Comparison of ENCODE assay signal across 8 cellular contexts in the genomic region with DNA sequence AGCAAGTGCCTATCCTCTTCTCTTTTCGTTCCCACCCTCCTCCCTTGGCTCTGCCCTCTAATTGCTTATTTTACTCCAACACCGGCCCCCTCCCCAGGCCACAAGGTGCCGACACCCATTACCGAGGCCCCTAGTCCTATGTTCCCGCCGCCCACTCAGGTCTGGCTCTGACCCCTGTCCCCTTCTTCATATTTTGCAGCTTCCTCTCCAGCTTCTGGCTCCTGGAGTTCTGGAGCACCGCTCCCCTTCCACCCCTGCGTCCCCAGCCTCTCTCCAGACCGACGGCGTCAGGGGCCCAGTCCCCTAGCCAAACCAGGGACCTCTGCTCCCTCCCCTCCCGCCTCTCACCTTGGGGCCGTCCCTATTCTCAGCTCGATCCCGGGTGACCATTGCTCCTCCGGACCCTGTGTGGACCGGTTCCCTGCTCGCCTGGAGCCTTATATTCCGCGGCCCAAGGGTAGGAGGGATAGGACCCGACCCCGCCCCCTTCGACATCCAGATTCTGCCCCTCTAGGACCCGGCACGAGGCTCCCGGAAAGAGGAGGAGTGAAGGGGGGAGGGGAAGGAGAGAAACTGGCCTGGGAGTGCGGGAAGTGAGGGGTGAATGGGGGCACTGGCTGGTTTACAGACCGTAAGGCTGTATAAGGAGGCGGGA. TPM values are rescaled to one million over a fixed set of nuclear protein-coding genes. Genes with fewer than 3 reads are reported as not detected.
DNase-seq lines count a peak whose midpoint lies in the region; ATAC-seq and TF ChIP-seq lines count a peak whose summit lies in the region.

A gene (minus strand): TSS at position 412 of the 655 bp plus-strand sequence. CDS start 22 bp downstream, at position 390.

- ATAC-seq in Right ventricle myocardium inferior (no peak), T-helper 17 cell (no peak), HG02840 (IDR thresholded peaks at IDR 0.05; ENCODE audit: low FRiP score, unreplicated experiment) (no peak)
- no peak for ATAC-seq in stimulated activated naive B cell treated with anti-CD40 and anti-IgM and Interleukin-4, amounts not matched to agents 10 μg/mL and 1 μg/mL and 100 μg/mL, for 72 hours (replicated peaks)

- peak within 1 kb of the TSS; percentile 34 for H2AFZ ChIP-seq in hepatocyte

- no peaks in the 10 kb centered on the region for H3K79me2 ChIP-seq in hepatocyte

- H3K4me1 ChIP-seq in right atrium auricular region: peaks cover 0 to 69% of the 10 kb centered on the region in 2 donors
- H3K4me1 ChIP-seq in hepatocyte (ENCODE audit: insufficient read depth): peaks cover 35% of the 10 kb centered on the region

- H3K27me3 Mint-ChIP-seq in T-helper 17 cell: peaks cover 45% of the 10 kb centered on the region
- H3K27me3 Mint-ChIP-seq in stimulated activated naive B cell treated with anti-CD40 and anti-IgM and Interleukin-4, amounts not matched to agents 10 μg/mL and 1 μg/mL and 100 μg/mL, for 72 hours: peaks cover 46 to 61% of the 10 kb centered on the region in 2 donors

- WGBS in hepatocyte (ENCODE audit: low lambda C conversion rate, missing lambda C conversion rate): 1% methylated on average over 29 of the region's 29 CpGs

- H3K27ac ChIP-seq in right atrium auricular region (peak within 1 kb of the TSS; percentile 46 to 71), hepatocyte (no peak within 1 kb of the TSS)

- H4K20me1 ChIP-seq in hepatocyte (ENCODE audit: insufficient read depth, poor library complexity, severe bottlenecking): no peaks in the 10 kb centered on the region

- peaks cover 64% of the 10 kb centered on the region for H3K4me1 Mint-ChIP-seq in T-helper 17 cell
- peaks cover 60 to 76% of the 10 kb centered on the region in 2 donors for H3K4me1 Mint-ChIP-seq in stimulated activated naive B cell treated with anti-CD40 and anti-IgM and Interleukin-4, amounts not matched to agents 10 μg/mL and 1 μg/mL and 100 μg/mL, for 72 hours

- H3K4me3 ChIP-seq in right atrium auricular region (peak within 1 kb of the TSS; percentile 38 to 63), hepatocyte (peak within 1 kb of the TSS; percentile 37)

- H3K4me2 ChIP-seq in hepatocyte: peak within 1 kb of the TSS; percentile 88

- intact Hi-C loops in Right ventricle myocardium inferior (cut with DNase I): no loop called here

- peak within 1 kb of the TSS; percentile 97 for H3K4me3 Mint-ChIP-seq in T-helper 17 cell
- H3K4me3 Mint-ChIP-seq in stimulated activated naive B cell treated with anti-CD40 and anti-IgM and Interleukin-4, amounts not matched to agents 10 μg/mL and 1 μg/mL and 100 μg/mL, for 72 hours: peak within 1 kb of the TSS; percentile 87 to 89

- H3K36me3 Mint-ChIP-seq in T-helper 17 cell (ENCODE audit: low read depth): peaks cover 5% of the 10 kb centered on the region
- H3K36me3 Mint-ChIP-seq in stimulated activated naive B cell treated with anti-CD40 and anti-IgM and Interleukin-4, amounts not matched to agents 10 μg/mL and 1 μg/mL and 100 μg/mL, for 72 hours: peaks cover 11 to 26% of the 10 kb centered on the region in 2 donors

- TF ChIP-seq CTCF in right atrium auricular region (IDR thresholded peaks at IDR 0.05): no peak
- no peak for TF ChIP-seq CTCF in hepatocyte (IDR thresholded peaks at IDR 0.05; ENCODE audit: poor library complexity)
- TF ChIP-seq CTCF in GM10266 (IDR thresholded peaks at IDR 0.05; ENCODE audit: control insufficient read depth, insufficient read depth, low read depth, missing control alignments): no peak

- peak within 1 kb of the TSS; percentile 99 for H3K27ac Mint-ChIP-seq in T-helper 17 cell
- H3K27ac Mint-ChIP-seq in stimulated activated naive B cell treated with anti-CD40 and anti-IgM and Interleukin-4, amounts not matched to agents 10 μg/mL and 1 μg/mL and 100 μg/mL, for 72 hours: peak within 1 kb of the TSS; percentile 100

- H3K9me3 Mint-ChIP-seq in stimulated activated naive B cell treated with anti-CD40 and anti-IgM and Interleukin-4, amounts not matched to agents 10 μg/mL and 1 μg/mL and 100 μg/mL, for 72 hours: no peaks in the 10 kb centered on the region

- DNase-seq in right atrium auricular region (ENCODE audit: low spot score): no peak
- DNase-seq in Right ventricle myocardium inferior (ENCODE audit: missing footprints): no peak
- no peak for DNase-seq in T-helper 17 cell
- DNase-seq in hepatocyte (ENCODE audit: low spot score): peak; percentile 61
- DNase-seq in stimulated activated naive B cell treated with anti-CD40 and anti-IgM and Interleukin-4, amounts not matched to agents 10 μg/mL and 1 μg/mL and 100 μg/mL, for 72 hours: no peak
- no peak for DNase-seq in GM10266 (ENCODE audit: extremely low spot score)
- no peak for DNase-seq in H4 (ENCODE audit: low spot score)

- H3K9me3 ChIP-seq in right atrium auricular region: no peaks in the 10 kb centered on the region
- H3K9me3 ChIP-seq in T-helper 17 cell (ENCODE audit: control insufficient read depth, low read length, poor library complexity, severe bottlenecking): no peaks in the 10 kb centered on the region
- no peaks in the 10 kb centered on the region for H3K9me3 ChIP-seq in hepatocyte (ENCODE audit: low read depth)

- H3K36me3 ChIP-seq in right atrium auricular region (no peaks in the 10 kb centered on the region), hepatocyte (replicated peaks; ENCODE audit: insufficient read depth, low read depth) (no peaks in the 10 kb centered on the region)

- no peaks in the 10 kb centered on the region for H3K9me2 ChIP-seq in hepatocyte (replicated peaks; ENCODE audit: insufficient read depth)

- H3K27me3 ChIP-seq in right atrium auricular region (no peaks in the 10 kb centered on the region), hepatocyte (peaks cover 29% of the 10 kb centered on the region)

RNA-seq across cellular contexts. Expression of the gene that starts here (rescaled TPM):
- total RNA-seq in right atrium auricular region (not detected), Right ventricle myocardium inferior (not detected), T-helper 17 cell (not detected), hepatocyte (not detected in 2 replicates)
- polyA plus RNA-seq in hepatocyte: not detected in 2 replicates
- total RNA-seq in H4 (2014; rRNA removed; shearing (Covaris generic)): 0.14 TPM in 1 of 2 replicates, not detected in the other

Comparison
In these comparisons a context has a peak if more than half of its experiments do, and no peak if none do; other contexts are left out.
1. Peak in DNase-seq, H3K4me3 ChIP-seq and H3K4me2 ChIP-seq in hepatocyte; RNA of the gene not detected or under 1 TPM.